In genomic region chr13:110368408-110368807, GRCh38 we compare ENCODE assay signal across 21 cellular contexts.
DNase-seq lines count a peak whose midpoint lies in the region; ATAC-seq and TF ChIP-seq lines count a peak whose summit lies in the region.
"Had no signal": no experiment of that assay in that cellular context is flagged by ENCODE, and none has a peak within 500 bp of the region (broad histone marks: within the 10 kb centered on the region; RNA-seq: fewer than 3 reads in every experiment).

No MANE protein-coding gene starts in this region.

- ATAC-seq in T-helper 17 cell: no peak
- ATAC-seq in thoracic aorta (ENCODE audit: insufficient number of reproducible peaks, low FRiP score, low read depth): no peak
- ATAC-seq: HCT116 had no signal

- TF ChIP-seq CTCF in coronary artery (IDR thresholded peaks at IDR 0.05): no peak
- no peak for TF ChIP-seq CTCF in thoracic aorta (IDR thresholded peaks at IDR 0.05)
- TF ChIP-seq CTCF in RWPE1 (conservative IDR thresholded peaks at IDR 0.05; ENCODE audit: low read depth): no peak

- H3K4me3 ChIP-seq in coronary artery (no peak overlapping the region), mesenchymal stem cell (ENCODE audit: insufficient read depth in 1 of 2, low read depth in 1 of 2, low read length in 2 of 2) (no peak overlapping the region), thoracic aorta (no peak overlapping the region)
- H3K4me3 ChIP-seq: GM23248, PC-9 had no signal

- H3K79me1 ChIP-seq in mesenchymal stem cell (replicated peaks; ENCODE audit: low read length, poor library complexity, severe bottlenecking): peaks cover 18% of the 10 kb centered on the region

- POLR2A ChIA-PET in RWPE1 (lab: Yijun Ruan, JAX; ENCODE audit: low non-redundant PET): no interaction called here

- 62% methylated on average over 1 of the region's 2 CpGs for WGBS in mesenchymal stem cell

- CTCF ChIA-PET in RWPE1 (lab: Yijun Ruan, JAX): interaction anchor here (0.8 kb wide), 1 partner anchor 708 kb away, joined by 3 read pairs; no protein-coding TSS in a partner anchor

- H3K9ac ChIP-seq in mesenchymal stem cell (ENCODE audit: low read length): no peak overlapping the region
- H3K9ac ChIP-seq: GM23248 had no signal

- peaks cover 2% of the 10 kb centered on the region for H3K4me1 Mint-ChIP-seq in T-helper 17 cell

- H3K9me3 ChIP-seq in T-helper 17 cell (ENCODE audit: control insufficient read depth, low read length, poor library complexity, severe bottlenecking) (no peaks in the 10 kb centered on the region), mesenchymal stem cell (ENCODE audit: control insufficient read depth, low read length) (no peaks in the 10 kb centered on the region), thoracic aorta (no peaks in the 10 kb centered on the region)
- H3K9me3 ChIP-seq: Caco-2 had no signal

- H2AK5ac ChIP-seq in mesenchymal stem cell (ENCODE audit: low read length, severe bottlenecking): peak overlapping the region; percentile 89

- H3K36me3 Mint-ChIP-seq in T-helper 17 cell (ENCODE audit: low read depth): no peaks in the 10 kb centered on the region

- H4K8ac ChIP-seq in mesenchymal stem cell (ENCODE audit: low read length): no peak overlapping the region

- H2BK15ac ChIP-seq in mesenchymal stem cell (ENCODE audit: low read depth, poor library complexity, severe bottlenecking): no peak overlapping the region

- DNase-seq in T-helper 17 cell (no peak), coronary artery (ENCODE audit: low spot score) (peak; percentile 1), mesenchymal stem cell (peak; percentile 49), thoracic aorta (ENCODE audit: low spot score) (no peak), activated gamma-delta T cell treated with Interleukin-2 at 50 U/mL for 16 hours (no peak), occipital lobe (lab: John Stamatoyannopoulos, UW) (no peak), COLO668 (lab: John Stamatoyannopoulos, UW; ENCODE audit: unreplicated experiment) (no peak), RWPE1 (ENCODE audit: low spot score) (no peak)
- DNase-seq: ACHN, AML-193, Caco-2, DMS153, EL, GM23248, KG1, NCI-H1048, NCI-H1436 treated with DMSO at 0.1 percent for 48 hours, NCI-H2081, NCI-H748 treated with DMSO at 0.1 percent for 48 hours, PC-9 had no signal

- H3K27ac Mint-ChIP-seq in T-helper 17 cell: peak overlapping the region; percentile 24

- H3K27me3 ChIP-seq in mesenchymal stem cell (ENCODE audit: control insufficient read depth in 1 of 2, insufficient read depth in 1 of 2, low read length in 2 of 2): no peaks in the 10 kb centered on the region
- no peaks in the 10 kb centered on the region for H3K27me3 ChIP-seq in thoracic aorta (replicated peaks; ENCODE audit: insufficient read depth)

- no peak overlapping the region for H2BK12ac ChIP-seq in mesenchymal stem cell (ENCODE audit: low read length in 2 of 2)

- no peak overlapping the region for H3K4me2 ChIP-seq in mesenchymal stem cell (ENCODE audit: low read length, poor library complexity, severe bottlenecking)
- H3K4me2 ChIP-seq: PC-9 had no signal

- peaks cover 9% of the 10 kb centered on the region for H3K4me1 ChIP-seq in mesenchymal stem cell (ENCODE audit: control insufficient read depth, insufficient read depth, low read depth, low read length)
- peaks cover 38 to 84% of the 10 kb centered on the region in 2 donors for H3K4me1 ChIP-seq in thoracic aorta (ENCODE audit: control insufficient read depth in 1 of 2, low read depth in 2 of 2)

- H2BK5ac ChIP-seq in mesenchymal stem cell (ENCODE audit: low read depth, low read length, poor library complexity, severe bottlenecking): no peak overlapping the region

- no peak overlapping the region for H2AFZ ChIP-seq in mesenchymal stem cell (ENCODE audit: low read depth, low read length)
- H2AFZ ChIP-seq: GM23248, PC-9 had no signal

- H4K91ac ChIP-seq in mesenchymal stem cell (ENCODE audit: low read length): no peak overlapping the region

- H3K4ac ChIP-seq in mesenchymal stem cell (ENCODE audit: low read depth in 1 of 2, low read length in 2 of 2): no peak overlapping the region

- peaks cover 53% of the 10 kb centered on the region for H3K27me3 Mint-ChIP-seq in T-helper 17 cell

- H3K27ac ChIP-seq in coronary artery: peak overlapping the region; percentile 50 to 64
- peak overlapping the region; percentile 51 for H3K27ac ChIP-seq in mesenchymal stem cell (ENCODE audit: low read length, poor library complexity, severe bottlenecking)
- H3K27ac ChIP-seq in thoracic aorta: peak overlapping the region; percentile 80 to 94
- H3K27ac ChIP-seq in RWPE1: no peak overlapping the region
- H3K27ac ChIP-seq: GM23248, PC-9 had no signal

- no peak overlapping the region for H3K23ac ChIP-seq in mesenchymal stem cell (ENCODE audit: low read length in 2 of 2)

- peaks cover 0 to 10% of the 10 kb centered on the region in 2 experiments for H3K36me3 ChIP-seq in mesenchymal stem cell (ENCODE audit: control insufficient read depth in 1 of 2, insufficient read depth in 2 of 2, low read depth in 1 of 2, low read length in 2 of 2)
- no peaks in the 10 kb centered on the region for H3K36me3 ChIP-seq in thoracic aorta

- H3K18ac ChIP-seq in mesenchymal stem cell (ENCODE audit: low read depth in 1 of 2, low read length in 2 of 2): no peak overlapping the region

- no peak overlapping the region for H3K4me3 Mint-ChIP-seq in T-helper 17 cell

- H3K14ac ChIP-seq in mesenchymal stem cell (ENCODE audit: low read length in 2 of 2): no peak overlapping the region

- H2BK120ac ChIP-seq in mesenchymal stem cell (ENCODE audit: low read depth, low read length): no peak overlapping the region

Comparison
In these comparisons a context has a peak if more than half of its experiments do, and no peak if none do; other contexts are left out.
1. DNase-seq: peak in coronary artery (single experiment) and mesenchymal stem cell (single experiment); none in T-helper 17 cell (0 of 3), thoracic aorta (single experiment), activated gamma-delta T cell treated with Interleukin-2 at 50 U/mL for 16 hours (single experiment), occipital lobe (single experiment), COLO668 (single experiment) and RWPE1 (single experiment).